ENCODE assay signal across 8 cellular contexts in genomic region chr15:101167791-101168462, GRCh38.
DNase-seq lines count a peak whose midpoint lies in the region; ATAC-seq and TF ChIP-seq lines count a peak whose summit lies in the region.

No MANE protein-coding gene starts in this region.

- no peaks in the 10 kb centered on the region for H3K27me3 ChIP-seq in MM.1S (replicated peaks; ENCODE audit: insufficient read depth, low read length)

- no peaks in the 10 kb centered on the region; the same call in 1 of the 2 replicates for H3K79me2 ChIP-seq in MM.1S (ENCODE audit: low read length)

- no peaks in the 10 kb centered on the region for H3K36me3 ChIP-seq in MM.1S (replicated peaks; ENCODE audit: insufficient read depth, low read length)

- TF ChIP-seq CTCF in coronary artery (IDR thresholded peaks at IDR 0.05) (no peak), MM.1S (IDR thresholded peaks at IDR 0.05; ENCODE audit: low read length) (no peak)

- ATAC-seq in stimulated activated naive CD8-positive, alpha-beta T cell treated with anti-CD3 and anti-CD28 coated beads, Interleukin-15, Interleukin-2, amounts not matched to agents 100 U/mL and 50 U/mL, for 24 hours, result peak; percentile 98

- no peak overlapping the region for H3K9ac ChIP-seq in MM.1S (ENCODE audit: low read length)

- H3K4me3 ChIP-seq in coronary artery, result peak overlapping the region; percentile 51
- H3K4me3 ChIP-seq in MM.1S (ENCODE audit: low read length), result no peak overlapping the region

- H4K20me1 ChIP-seq in MM.1S (ENCODE audit: insufficient read depth, low read length), result no peaks in the 10 kb centered on the region

- H3F3A ChIP-seq in MM.1S (ENCODE audit: insufficient read depth, low read length), result no peaks in the 10 kb centered on the region

- no peak overlapping the region for H2AFZ ChIP-seq in MM.1S (ENCODE audit: low read length)

- no peak overlapping the region for H3K4me2 ChIP-seq in MM.1S (ENCODE audit: low read depth, low read length)

- H3K4me1 ChIP-seq in MM.1S (ENCODE audit: low read length), result no peaks in the 10 kb centered on the region; the same call in 1 of the 2 replicates

- H3K9me3 ChIP-seq in MM.1S (replicated peaks; ENCODE audit: insufficient read depth, low read length), result no peaks in the 10 kb centered on the region

- no peaks in the 10 kb centered on the region for H3K9me2 ChIP-seq in MM.1S (replicated peaks; ENCODE audit: insufficient read depth, low read length)

- peak overlapping the region; percentile 90 to 92 for H3K27ac ChIP-seq in coronary artery
- no peak overlapping the region for H3K27ac ChIP-seq in MM.1S (ENCODE audit: low read length)

- peak; percentile 93 for DNase-seq in EH (ENCODE audit: low read depth)
- peak; percentile 67 for DNase-seq in HPDE6-E6E7 (ENCODE audit: extremely low spot score)
- DNase-seq in activated CD4-positive, alpha-beta T cell treated with anti-CD3 and anti-CD28 coated beads for 4 hours, result peak; percentile 63 to 65
- DNase-seq in coronary artery (ENCODE audit: low spot score), result peak; percentile 88
- DNase-seq in midbrain (lab: John Stamatoyannopoulos, UW), result peak; percentile 21
- DNase-seq in stimulated activated naive CD8-positive, alpha-beta T cell treated with anti-CD3 and anti-CD28 coated beads, Interleukin-15, Interleukin-2, amounts not matched to agents 100 U/mL and 50 U/mL, for 24 hours, result peak; percentile 78
- no peak for DNase-seq in MM.1S
- no peak for DNase-seq in NCI-H446 treated with DMSO at 0.1 percent for 48 hours (lab: John Stamatoyannopoulos, UW)

Comparison
In these comparisons a context has a peak if more than half of its experiments do, and no peak if none do; other contexts are left out.
1. DNase-seq: peak in EH (single experiment), HPDE6-E6E7 (single experiment), activated CD4-positive, alpha-beta T cell treated with anti-CD3 and anti-CD28 coated beads for 4 hours (2 of 2), coronary artery (single experiment), midbrain (single experiment) and stimulated activated naive CD8-positive, alpha-beta T cell treated with anti-CD3 and anti-CD28 coated beads, Interleukin-15, Interleukin-2, amounts not matched to agents 100 U/mL and 50 U/mL, for 24 hours (single experiment); none in MM.1S (single experiment) and NCI-H446 treated with DMSO at 0.1 percent for 48 hours (single experiment).